14 cellular contexts compared by ENCODE assay signal in genomic region chr1:160540859-160541233, GRCh38. TPM values are rescaled to one million over a fixed set of nuclear protein-coding genes. Genes with fewer than 3 reads are reported as not detected.
DNase-seq lines count a peak whose midpoint lies in the region; ATAC-seq and TF ChIP-seq lines count a peak whose summit lies in the region.
"Had no signal": no experiment of that assay in that cellular context is flagged by ENCODE, and none has a peak within 500 bp of the region (broad histone marks: within the 10 kb centered on the region; RNA-seq: fewer than 3 reads in every experiment).

No MANE protein-coding gene starts in this region.

- no peak overlapping the region for H3K4ac ChIP-seq in mesenchymal stem cell (ENCODE audit: low read depth in 1 of 2, low read length in 2 of 2)

- no peak for DNase-seq in activated naive CD4-positive, alpha-beta T cell treated with Interleukin-2 at 50 U/mL for 16 hours
- DNase-seq in activated CD8-positive, alpha-beta T cell treated with anti-CD3 and anti-CD28 coated beads for 36 hours, result no peak
- DNase-seq in mesenchymal stem cell (no peak), C1 segment of cervical spinal cord (lab: John Stamatoyannopoulos, UW) (no peak), NCI-H2171 (lab: John Stamatoyannopoulos, UW) (no peak), NCI-H82 (lab: John Stamatoyannopoulos, UW) (no peak)
- DNase-seq: BE2C, GM23248, NCI-H526 treated with DMSO at 0.1 percent for 48 hours had no signal

- ATAC-seq in activated CD8-positive, alpha-beta T cell treated with anti-CD3 and anti-CD28 coated beads for 36 hours, result no peak
- ATAC-seq in GM19463 (IDR thresholded peaks at IDR 0.05; ENCODE audit: unreplicated experiment), result no peak

- no peak overlapping the region for H2BK12ac ChIP-seq in mesenchymal stem cell (ENCODE audit: low read length in 2 of 2)

- no peaks in the 10 kb centered on the region for H3K9me3 Mint-ChIP-seq in activated naive CD4-positive, alpha-beta T cell treated with anti-CD3 and anti-CD28 coated beads, Interleukin-2, amount 50 U/mL, for 24 hours
- peaks cover 15% of the 10 kb centered on the region for H3K9me3 Mint-ChIP-seq in activated CD8-positive, alpha-beta T cell treated with anti-CD3 and anti-CD28 coated beads for 36 hours
- H3K9me3 Mint-ChIP-seq: type B pancreatic cell had no signal

- no peak overlapping the region for H2BK15ac ChIP-seq in mesenchymal stem cell (ENCODE audit: low read depth, poor library complexity, severe bottlenecking)

- H3K4me3 Mint-ChIP-seq in activated naive CD4-positive, alpha-beta T cell treated with anti-CD3 and anti-CD28 coated beads, Interleukin-2, amount 50 U/mL, for 24 hours, result peak overlapping the region; percentile 72
- H3K4me3 Mint-ChIP-seq in activated CD8-positive, alpha-beta T cell treated with anti-CD3 and anti-CD28 coated beads for 36 hours, result peak overlapping the region; percentile 35
- H3K4me3 Mint-ChIP-seq: brain, type B pancreatic cell had no signal

- H3K9ac ChIP-seq in mesenchymal stem cell (ENCODE audit: low read length), result no peak overlapping the region
- H3K9ac ChIP-seq: GM23248 had no signal

- H3K23ac ChIP-seq in mesenchymal stem cell (ENCODE audit: low read length in 2 of 2), result no peak overlapping the region

- no peak overlapping the region for H2AFZ ChIP-seq in mesenchymal stem cell (ENCODE audit: low read depth, low read length)
- H2AFZ ChIP-seq: GM23248 had no signal

- H2BK5ac ChIP-seq in mesenchymal stem cell (ENCODE audit: low read depth, low read length, poor library complexity, severe bottlenecking), result peak overlapping the region; percentile 76

- no peak overlapping the region for H3K4me3 ChIP-seq in mesenchymal stem cell (ENCODE audit: insufficient read depth in 1 of 2, low read depth in 1 of 2, low read length in 2 of 2)
- H3K4me3 ChIP-seq: GM23248, SJSA1 had no signal

- intact Hi-C loops in activated CD8-positive, alpha-beta T cell treated with anti-CD3 and anti-CD28 coated beads for 36 hours (cut with micrococcal nuclease), result loop anchor here (2.0 kb wide), 1 partner anchor 20 kb away; no protein-coding TSS in a partner anchor

- H3K27me3 ChIP-seq in mesenchymal stem cell (ENCODE audit: control insufficient read depth in 1 of 2, insufficient read depth in 1 of 2, low read length in 2 of 2), result no peaks in the 10 kb centered on the region
- H3K27me3 ChIP-seq: BE2C, SJSA1 had no signal

- H3K36me3 ChIP-seq in mesenchymal stem cell (ENCODE audit: control insufficient read depth in 1 of 2, insufficient read depth in 2 of 2, low read depth in 1 of 2, low read length in 2 of 2), result no peaks in the 10 kb centered on the region
- H3K36me3 ChIP-seq: BE2C, SJSA1 had no signal

- H4K91ac ChIP-seq in mesenchymal stem cell (ENCODE audit: low read length), result no peak overlapping the region

- H3K4me1 ChIP-seq in mesenchymal stem cell (ENCODE audit: control insufficient read depth, insufficient read depth, low read depth, low read length), result peaks cover 5% of the 10 kb centered on the region
- H3K4me1 ChIP-seq: BE2C, SJSA1 had no signal

- peak overlapping the region; percentile 92 for H3K27ac ChIP-seq in mesenchymal stem cell (ENCODE audit: low read length, poor library complexity, severe bottlenecking)
- H3K27ac ChIP-seq: GM23248, SJSA1 had no signal

- peaks cover 62% of the 10 kb centered on the region for H3K4me1 Mint-ChIP-seq in activated naive CD4-positive, alpha-beta T cell treated with anti-CD3 and anti-CD28 coated beads, Interleukin-2, amount 50 U/mL, for 24 hours
- peaks cover 69% of the 10 kb centered on the region for H3K4me1 Mint-ChIP-seq in activated CD8-positive, alpha-beta T cell treated with anti-CD3 and anti-CD28 coated beads for 36 hours (ENCODE audit: low read depth)
- H3K4me1 Mint-ChIP-seq: brain had no signal

- CTCF ChIA-PET in activated CD8-positive, alpha-beta T cell treated with anti-CD3 and anti-CD28 coated beads for 36 hours (lab: Charles Lee), result interaction anchor here (0.8 to 3.0 kb wide), 15 partner anchors 10 to 134 kb away, joined by 3 to 25 read pairs (median 5); no protein-coding TSS in a partner anchor

- H3K27ac Mint-ChIP-seq in activated naive CD4-positive, alpha-beta T cell treated with anti-CD3 and anti-CD28 coated beads, Interleukin-2, amount 50 U/mL, for 24 hours, result peak overlapping the region; percentile 98
- peak overlapping the region; percentile 94 for H3K27ac Mint-ChIP-seq in activated CD8-positive, alpha-beta T cell treated with anti-CD3 and anti-CD28 coated beads for 36 hours
- H3K27ac Mint-ChIP-seq: type B pancreatic cell had no signal

- H4K8ac ChIP-seq in mesenchymal stem cell (ENCODE audit: low read length), result no peak overlapping the region

- H3K36me3 Mint-ChIP-seq in activated naive CD4-positive, alpha-beta T cell treated with anti-CD3 and anti-CD28 coated beads, Interleukin-2, amount 50 U/mL, for 24 hours, result peaks cover 10% of the 10 kb centered on the region
- H3K36me3 Mint-ChIP-seq in activated CD8-positive, alpha-beta T cell treated with anti-CD3 and anti-CD28 coated beads for 36 hours (ENCODE audit: low read depth), result peaks cover 22% of the 10 kb centered on the region
- H3K36me3 Mint-ChIP-seq: brain, type B pancreatic cell had no signal

- H3K18ac ChIP-seq in mesenchymal stem cell (ENCODE audit: low read depth in 1 of 2, low read length in 2 of 2), result no peak overlapping the region

- no peak overlapping the region for H3K14ac ChIP-seq in mesenchymal stem cell (ENCODE audit: low read length in 2 of 2)

- H2BK120ac ChIP-seq in mesenchymal stem cell (ENCODE audit: low read depth, low read length), result no peak overlapping the region

- peaks cover 2% of the 10 kb centered on the region for H3K9me3 ChIP-seq in mesenchymal stem cell (ENCODE audit: control insufficient read depth, low read length)
- H3K9me3 ChIP-seq: BE2C, SJSA1 had no signal

- no peak for TF ChIP-seq CTCF in activated CD8-positive, alpha-beta T cell treated with anti-CD3 and anti-CD28 coated beads for 36 hours (IDR thresholded peaks at IDR 0.05)

- H3K4me2 ChIP-seq in mesenchymal stem cell (ENCODE audit: low read length, poor library complexity, severe bottlenecking), result peak overlapping the region; percentile 25

- H2AK5ac ChIP-seq in mesenchymal stem cell (ENCODE audit: low read length, severe bottlenecking), result peak overlapping the region; percentile 90

- H3K79me1 ChIP-seq in mesenchymal stem cell (replicated peaks; ENCODE audit: low read length, poor library complexity, severe bottlenecking), result no peaks in the 10 kb centered on the region

- H3K27me3 Mint-ChIP-seq in activated naive CD4-positive, alpha-beta T cell treated with anti-CD3 and anti-CD28 coated beads, Interleukin-2, amount 50 U/mL, for 24 hours, result no peaks in the 10 kb centered on the region
- H3K27me3 Mint-ChIP-seq in activated CD8-positive, alpha-beta T cell treated with anti-CD3 and anti-CD28 coated beads for 36 hours, result no peaks in the 10 kb centered on the region
- H3K27me3 Mint-ChIP-seq: type B pancreatic cell had no signal

- POLR2A ChIA-PET in activated CD8-positive, alpha-beta T cell treated with anti-CD3 and anti-CD28 coated beads for 36 hours (lab: Charles Lee), result interaction anchor here (0.7 to 3.0 kb wide), 4 partner anchors 12 to 74 kb away, joined by 3 to 17 read pairs (median 4); partner anchors contain the start of gene SLAMF6

RNA-seq across cellular contexts. Expression of gene SLAMF6, which starts 17.8 kb away (rescaled TPM):
- 10 to 100 TPM; 42.8 to 43.9 TPM for total RNA-seq in activated CD8-positive, alpha-beta T cell treated with anti-CD3 and anti-CD28 coated beads for 36 hours
- polyA plus RNA-seq in mesenchymal stem cell (2013, experiment 1 of 2), result not detected
- polyA plus RNA-seq in mesenchymal stem cell (2013, experiment 2 of 2), result not detected
- total RNA-seq: GM23248, SJSA1 had no signal
- polyA plus RNA-seq: GM23248 had no signal

RNA-seq across cellular contexts. Expression of gene CD84, which starts 38.5 kb away (rescaled TPM):
- 10 to 100 TPM; 18.1 to 20.1 TPM for total RNA-seq in activated CD8-positive, alpha-beta T cell treated with anti-CD3 and anti-CD28 coated beads for 36 hours
- polyA plus RNA-seq in mesenchymal stem cell (2013, experiment 1 of 2), result not detected
- polyA plus RNA-seq in mesenchymal stem cell (2013, experiment 2 of 2), result not detected
- total RNA-seq: GM23248, SJSA1 had no signal
- polyA plus RNA-seq: GM23248 had no signal
